18 cellular contexts compared by ENCODE assay signal in the genomic region with DNA sequence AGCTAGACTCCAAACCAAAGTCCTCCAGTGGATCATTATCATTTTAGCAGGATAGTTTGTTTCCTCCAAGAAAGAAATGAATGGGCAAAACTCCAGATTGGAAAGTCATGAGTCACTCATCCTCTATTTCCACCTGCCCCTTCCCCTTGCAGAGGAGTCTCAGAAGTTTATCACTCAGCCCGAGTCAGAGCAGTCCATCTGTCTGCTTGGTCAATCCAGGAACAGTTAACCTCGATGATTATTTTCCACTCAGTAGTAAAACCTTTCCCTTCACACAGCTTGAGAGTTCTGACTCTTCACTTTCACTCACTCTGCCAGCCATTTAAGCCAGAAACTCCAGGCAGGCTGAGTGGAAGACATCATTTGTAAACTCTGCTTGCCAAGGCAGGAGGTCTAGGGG.
"Had no signal": no experiment of that assay in that cellular context is flagged by ENCODE, and none has a peak within 500 bp of the region (broad histone marks: within the 10 kb centered on the region; RNA-seq: fewer than 3 reads in every experiment).

No MANE protein-coding gene starts in this region.

- H3K36me3 ChIP-seq: adrenal gland, stomach had no signal

- H3K27ac ChIP-seq: adrenal gland, stomach, testis, VCaP had no signal

- H3K36me3 Mint-ChIP-seq: activated naive CD4-positive, alpha-beta T cell treated with anti-CD3 and anti-CD28 coated beads, Interleukin-2, amount 50 U/mL, for 24 hours had no signal

- DNase-seq: activated CD4-positive, alpha-beta T cell treated with anti-CD3 and anti-CD28 coated beads for 36 hours; activated CD8-positive, alpha-beta T cell treated with anti-CD3 and anti-CD28 coated beads for 36 hours; activated effector memory CD4-positive, alpha-beta T cell treated with anti-CD3 and anti-CD28 coated beads, Interleukin-2, amount 50 U/mL, for 16 hours; activated T-cell treated with anti-CD3 and anti-CD28 coated beads, Interleukin-2, amount 50 U/mL, for 48 hours; adrenal gland; hippocampal formation; left ventricle myocardium superior; stimulated activated CD4-positive, alpha-beta T cell treated with anti-CD3 and anti-CD28 coated beads, Interleukin-1b, Interleukin-23, amount 100 ng/mL, for 48 hours; stomach; T-helper 1 cell; T1000; testis had no signal

- H3K4me1 ChIP-seq: adrenal gland, testis had no signal

- H3K27me3 Mint-ChIP-seq: activated CD4-positive, alpha-beta T cell treated with anti-CD3 and anti-CD28 coated beads for 36 hours; activated CD8-positive, alpha-beta T cell treated with anti-CD3 and anti-CD28 coated beads for 36 hours; activated naive CD4-positive, alpha-beta T cell treated with anti-CD3 and anti-CD28 coated beads, Interleukin-2, amount 50 U/mL, for 24 hours had no signal

- H3K4me3 ChIP-seq: adrenal gland, stomach, testis had no signal

- H3K27me3 ChIP-seq: adrenal gland, testis had no signal

- H3K4me3 Mint-ChIP-seq: activated CD4-positive, alpha-beta T cell treated with anti-CD3 and anti-CD28 coated beads for 36 hours; activated CD8-positive, alpha-beta T cell treated with anti-CD3 and anti-CD28 coated beads for 36 hours; activated naive CD4-positive, alpha-beta T cell treated with anti-CD3 and anti-CD28 coated beads, Interleukin-2, amount 50 U/mL, for 24 hours; neural crest cell had no signal

- H3K9me3 Mint-ChIP-seq: activated CD8-positive, alpha-beta T cell treated with anti-CD3 and anti-CD28 coated beads for 36 hours; activated naive CD4-positive, alpha-beta T cell treated with anti-CD3 and anti-CD28 coated beads, Interleukin-2, amount 50 U/mL, for 24 hours; neural crest cell had no signal

- H3K9me3 ChIP-seq: adrenal gland, stomach, testis had no signal

- H3K4me1 Mint-ChIP-seq: activated CD4-positive, alpha-beta T cell treated with anti-CD3 and anti-CD28 coated beads for 36 hours; activated naive CD4-positive, alpha-beta T cell treated with anti-CD3 and anti-CD28 coated beads, Interleukin-2, amount 50 U/mL, for 24 hours; neural crest cell had no signal

- ATAC-seq: activated CD4-positive, alpha-beta T cell treated with anti-CD3 and anti-CD28 coated beads for 36 hours; activated CD8-positive, alpha-beta T cell treated with anti-CD3 and anti-CD28 coated beads for 36 hours; left ventricle myocardium superior; sciatic nerve had no signal

- H3K27ac Mint-ChIP-seq: activated CD4-positive, alpha-beta T cell treated with anti-CD3 and anti-CD28 coated beads for 36 hours; activated CD8-positive, alpha-beta T cell treated with anti-CD3 and anti-CD28 coated beads for 36 hours; activated naive CD4-positive, alpha-beta T cell treated with anti-CD3 and anti-CD28 coated beads, Interleukin-2, amount 50 U/mL, for 24 hours had no signal

- FAIRE-seq: endometrium, keratinocyte had no signal
